9 cellular contexts compared by ENCODE assay signal in the genomic region with DNA sequence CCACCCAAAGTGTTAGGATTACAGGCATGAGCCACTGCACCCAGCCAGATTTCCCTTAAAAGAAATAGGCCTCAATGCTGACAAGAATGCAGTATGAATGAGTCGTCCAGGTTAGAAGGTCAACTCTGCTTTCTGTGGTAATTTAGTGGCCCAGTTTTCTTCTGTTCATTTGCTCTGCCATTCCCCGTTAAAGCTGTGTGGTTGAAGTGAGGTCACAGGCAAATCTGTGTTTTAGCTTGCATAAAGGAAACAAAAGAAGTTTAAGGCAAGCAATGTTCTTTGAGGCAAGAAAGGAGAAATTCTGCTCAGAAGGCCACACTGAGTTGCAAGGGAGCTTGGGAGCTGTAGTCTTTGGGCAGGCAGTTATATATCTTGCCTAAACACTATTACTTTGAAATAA.
DNase-seq lines count a peak whose midpoint lies in the region; ATAC-seq and TF ChIP-seq lines count a peak whose summit lies in the region.
"Had no signal": no experiment of that assay in that cellular context is flagged by ENCODE, and none has a peak within 500 bp of the region (broad histone marks: within the 10 kb centered on the region; RNA-seq: fewer than 3 reads in every experiment).

No MANE protein-coding gene starts in this region.

- ATAC-seq in GM18858 (IDR thresholded peaks at IDR 0.05; ENCODE audit: unreplicated experiment) (peak; percentile 31), HG02763 (IDR thresholded peaks at IDR 0.05; ENCODE audit: unreplicated experiment) (peak; percentile 48), HG03175 (IDR thresholded peaks at IDR 0.05; ENCODE audit: unreplicated experiment) (no peak)

- no peak for TF ChIP-seq CTCF in retinal pigment epithelial cell (conservative IDR thresholded peaks at IDR 0.05; ENCODE audit: low read depth, low read length)

- DNase-seq in astrocyte of the hippocampus (ENCODE audit: low read depth, low spot score) (peak; percentile 58), retinal pigment epithelial cell (ENCODE audit: low read depth) (peak; percentile 24)
- DNase-seq in activated CD4-positive, alpha-beta T cell treated with anti-CD3 and anti-CD28 coated beads, Interleukin-2, amount 50 U/mL, for 4 hours, result no peak
- DNase-seq in activated CD8-positive, alpha-beta memory T cell treated with anti-CD3 and anti-CD28 coated beads, Interleukin-2, amount 50 U/mL, for 48 hours, result no peak
- DNase-seq: dermis blood vessel endothelial cell; stimulated activated CD4-positive, alpha-beta T cell treated with anti-CD3 and anti-CD28 coated beads, Interleukin-2, amount 100 ng/mL, for 48 hours had no signal

- H3K4me3 ChIP-seq in retinal pigment epithelial cell (ENCODE audit: low read length), result no peak overlapping the region

Comparison
In these comparisons a context has a peak if more than half of its experiments do, and no peak if none do; other contexts are left out.
1. DNase-seq: peak in astrocyte of the hippocampus (single experiment) and retinal pigment epithelial cell (single experiment); none in activated CD4-positive, alpha-beta T cell treated with anti-CD3 and anti-CD28 coated beads, Interleukin-2, amount 50 U/mL, for 4 hours (0 of 2) and activated CD8-positive, alpha-beta memory T cell treated with anti-CD3 and anti-CD28 coated beads, Interleukin-2, amount 50 U/mL, for 48 hours (single experiment).